In the genomic region with DNA sequence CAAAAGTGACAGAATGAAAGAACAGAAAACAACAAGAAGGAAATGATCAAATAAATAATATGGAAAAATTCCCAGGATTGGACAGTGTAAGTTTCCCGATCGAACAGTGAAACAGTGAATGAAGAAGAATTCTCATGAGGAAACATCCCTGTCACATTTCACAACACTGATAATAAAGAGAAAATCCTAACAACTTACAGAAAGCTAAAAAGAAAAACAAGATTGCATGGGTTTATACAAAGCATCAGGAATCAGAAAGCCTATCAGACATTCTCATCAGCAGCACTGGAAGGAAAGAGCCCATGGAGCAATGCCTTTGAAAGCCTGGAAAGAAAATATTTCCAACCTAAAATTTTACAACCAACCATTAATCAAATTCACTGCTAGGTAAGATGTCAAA, we compare ENCODE assay signal across 24 cellular contexts.
"Had no signal": no experiment of that assay in that cellular context is flagged by ENCODE, and none has a peak within 500 bp of the region (broad histone marks: within the 10 kb centered on the region; RNA-seq: fewer than 3 reads in every experiment).

No MANE protein-coding gene starts in this region.

- H3K9me3 ChIP-seq: breast epithelium, esophagus muscularis mucosa, left lung, lower lobe of right lung, right atrium auricular region, testis had no signal

- H3K9ac ChIP-seq: parathyroid adenoma had no signal

- H3K36me3 Mint-ChIP-seq: naive B cell had no signal

- H3K79me2 ChIP-seq: parathyroid adenoma had no signal

- H3K27ac Mint-ChIP-seq: activated CD4-positive, alpha-beta memory T cell treated with anti-CD3 and anti-CD28 coated beads for 36 hours; activated CD4-positive, alpha-beta T cell treated with anti-CD3 and anti-CD28 coated beads, Interleukin-2, amount 10 ng/mL, durations not matched to agents 24 days and 14 days; activated T-helper 1 cell treated with anti-CD3 and anti-CD28 coated beads, Interleukin-12 subunit alpha, Interleukin-12 subunit beta, Interleukin-2, Interleukin-4 antibody, amounts not matched to agents 30 ng/mL and 10 ng/mL and 1 ng/mL, durations not matched to agents 14 hours and 24 hours and 36 hours; naive B cell had no signal

- H3K4me3 ChIP-seq: breast epithelium, esophagus muscularis mucosa, left lung, lower lobe of right lung, right atrium auricular region, testis had no signal

- H3K36me3 ChIP-seq: breast epithelium, esophagus muscularis mucosa, left lung, lower lobe of right lung, right atrium auricular region had no signal

- H2AFZ ChIP-seq: parathyroid adenoma had no signal

- H3K4me1 ChIP-seq: parathyroid adenoma had no signal

- H3K27me3 ChIP-seq: breast epithelium, esophagus muscularis mucosa, right atrium auricular region, testis had no signal

- H3K9me3 Mint-ChIP-seq: activated CD4-positive, alpha-beta memory T cell treated with anti-CD3 and anti-CD28 coated beads for 36 hours had no signal

- DNase-seq: activated CD4-positive, alpha-beta memory T cell treated with anti-CD3 and anti-CD28 coated beads for 36 hours; activated CD4-positive, alpha-beta T cell treated with anti-CD3 and anti-CD28 coated beads, Interleukin-2, amount 10 ng/mL, durations not matched to agents 24 days and 14 days; activated CD4-positive, CD25-positive, alpha-beta regulatory T cell treated with anti-CD3 and anti-CD28 coated beads, Interleukin-2, amount 50 U/mL, for 72 hours; activated CD8-positive, alpha-beta memory T cell treated with anti-CD3 and anti-CD28 coated beads, Interleukin-2, amount 50 U/mL, for 4 hours; activated effector memory CD4-positive, alpha-beta T cell treated with anti-CD3 and anti-CD28 coated beads, Interleukin-2, amount 50 U/mL, for 16 hours; activated naive CD4-positive, alpha-beta T cell treated with anti-CD3 and anti-CD28 coated beads, Interleukin-2, amount 50 U/mL, for 16 hours; activated T-cell treated with anti-CD3 and anti-CD28 coated beads, Interleukin-2, amount 50 U/mL, for 1 hour; amygdala; central memory CD4-positive, alpha-beta T cell; left lung; lower lobe of right lung; naive B cell; nucleus accumbens; stimulated activated CD4-positive, alpha-beta T cell treated with anti-CD3 and anti-CD28 coated beads, Interleukin-4, amount 100 ng/mL, for 1 hour; stimulated activated naive CD8-positive, alpha-beta T cell treated with anti-CD3 and anti-CD28 coated beads, Interleukin-15, Interleukin-2, amounts not matched to agents 100 U/mL and 50 U/mL, for 24 hours; T-helper 1 cell; T-helper 9 cell; testis; trophoblast cell had no signal

- ATAC-seq: left lung; lower lobe of right lung; stimulated activated naive CD8-positive, alpha-beta T cell treated with anti-CD3 and anti-CD28 coated beads, Interleukin-15, Interleukin-2, amounts not matched to agents 100 U/mL and 50 U/mL, for 24 hours had no signal

- H3K4me3 Mint-ChIP-seq: activated CD4-positive, alpha-beta memory T cell treated with anti-CD3 and anti-CD28 coated beads for 36 hours; activated CD4-positive, alpha-beta T cell treated with anti-CD3 and anti-CD28 coated beads, Interleukin-2, amount 10 ng/mL, durations not matched to agents 24 days and 14 days; activated T-helper 1 cell treated with anti-CD3 and anti-CD28 coated beads, Interleukin-12 subunit alpha, Interleukin-12 subunit beta, Interleukin-2, Interleukin-4 antibody, amounts not matched to agents 30 ng/mL and 10 ng/mL and 1 ng/mL, durations not matched to agents 14 hours and 24 hours and 36 hours; naive B cell had no signal

- H3K27ac ChIP-seq: breast epithelium, esophagus muscularis mucosa, left lung, lower lobe of right lung, parathyroid adenoma, right atrium auricular region, testis had no signal
